ENCODE assay signal across 1 cellular context in the genomic region with DNA sequence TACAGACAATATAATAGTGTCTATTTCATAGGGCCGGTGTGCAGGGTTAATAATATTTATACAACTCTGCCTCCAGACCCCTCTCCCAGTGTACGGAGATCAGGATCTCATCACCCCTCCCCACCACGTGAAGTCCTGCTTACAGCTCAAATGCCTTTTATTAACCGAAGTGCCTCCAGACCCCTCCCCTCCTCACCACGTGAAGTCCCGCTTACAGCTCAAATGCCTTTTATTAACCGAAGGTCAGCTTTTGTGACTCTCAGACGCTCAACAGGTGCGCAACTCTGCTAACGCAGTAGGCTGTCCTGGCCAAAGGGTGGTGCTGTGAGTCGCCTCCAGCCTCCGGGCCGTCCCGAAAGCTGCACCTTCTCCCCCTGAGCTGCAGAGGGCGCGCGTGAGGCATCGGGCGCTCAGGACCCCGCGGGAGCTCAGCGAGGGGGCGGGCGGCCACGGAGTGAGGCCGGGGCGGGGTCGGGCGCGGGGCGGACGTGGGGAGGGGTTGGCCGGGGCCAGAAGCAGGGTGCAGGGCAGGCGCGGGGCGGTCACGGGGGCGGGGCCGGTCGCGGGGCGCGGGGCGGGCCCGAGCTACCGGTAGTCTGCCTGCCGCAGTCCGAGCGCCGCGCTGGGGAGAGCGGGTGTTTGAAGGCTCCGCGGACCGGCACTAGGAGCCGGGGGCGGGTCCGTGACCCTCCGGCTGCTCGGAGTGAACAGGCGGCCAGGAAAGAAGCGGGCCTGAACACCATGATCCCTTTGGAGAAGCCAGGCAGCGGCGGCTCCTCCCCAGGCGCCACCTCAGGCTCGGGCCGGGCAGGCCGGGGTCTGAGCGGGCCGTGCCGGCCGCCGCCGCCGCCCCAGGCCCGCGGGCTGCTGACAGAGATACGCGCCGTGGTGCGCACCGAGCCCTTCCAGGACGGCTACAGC.
TF ChIP-seq lines count a peak whose summit lies in the region.

A gene (plus strand): TSS at position 606 of the 921 bp plus-strand sequence. CDS start 136 bp downstream, at position 742.

TF ChIP-seq in K562, 482 proteins besides CTCF, POLR2A, EP300 and RAD21 (continued from another document and continues in another):
- TF ChIP-seq, protein P1, sequence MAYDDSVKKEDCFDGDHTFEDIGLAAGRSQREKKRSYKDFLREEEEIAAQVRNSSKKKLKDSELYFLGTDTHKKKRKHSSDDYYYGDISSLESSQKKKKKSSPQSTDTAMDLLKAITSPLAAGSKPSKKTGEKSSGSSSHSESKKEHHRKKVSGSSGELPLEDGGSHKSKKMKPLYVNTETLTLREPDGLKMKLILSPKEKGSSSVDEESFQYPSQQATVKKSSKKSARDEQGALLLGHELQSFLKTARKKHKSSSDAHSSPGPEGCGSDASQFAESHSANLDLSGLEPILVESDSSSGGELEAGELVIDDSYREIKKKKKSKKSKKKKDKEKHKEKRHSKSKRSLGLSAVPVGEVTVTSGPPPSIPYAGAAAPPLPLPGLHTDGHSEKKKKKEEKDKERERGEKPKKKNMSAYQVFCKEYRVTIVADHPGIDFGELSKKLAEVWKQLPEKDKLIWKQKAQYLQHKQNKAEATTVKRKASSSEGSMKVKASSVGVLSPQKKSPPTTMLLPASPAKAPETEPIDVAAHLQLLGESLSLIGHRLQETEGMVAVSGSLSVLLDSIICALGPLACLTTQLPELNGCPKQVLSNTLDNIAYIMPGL (CRISPR knock-in tag; IDR thresholded peaks at IDR 0.05): peak; percentile 37; the same call in 1 of the 2 replicates
- TF ChIP-seq SAFB2 (IDR thresholded peaks at IDR 0.05; ENCODE audit: borderline replicate concordance, low read depth, low read length, severe bottlenecking) (no peak), HMG20B (CRISPR knock-in tag; IDR thresholded peaks at IDR 0.05) (no peak), ZNF217 (CRISPR knock-in tag; IDR thresholded peaks at IDR 0.05) (no peak), PHF8 (IDR thresholded peaks at IDR 0.05; ENCODE audit: borderline replicate concordance, low read length) (peak; percentile 80; the same call in 1 of the 2 replicates), POLR2G (IDR thresholded peaks at IDR 0.05; ENCODE audit: low read depth, low read length) (peak; percentile 96), ZKSCAN1 (IDR thresholded peaks at IDR 0.05; ENCODE audit: low read depth, low read length) (no peak), PHTF2 (CRISPR knock-in tag; IDR thresholded peaks at IDR 0.05) (no peak), ZNF174 (CRISPR knock-in tag; IDR thresholded peaks at IDR 0.05) (no peak), MYBL2 (IDR thresholded peaks at IDR 0.05; ENCODE audit: low read depth) (no peak), MYBL2 (CRISPR knock-in tag; IDR thresholded peaks at IDR 0.05; ENCODE audit: borderline replicate concordance) (no peak), ZNF212 (CRISPR knock-in tag; IDR thresholded peaks at IDR 0.05) (no peak), JUND (IDR thresholded peaks at IDR 0.05; ENCODE audit: borderline replicate concordance, low read depth, low read length) (peak; percentile 56; the same call in 1 of the 2 replicates), JUND (tag; IDR thresholded peaks at IDR 0.05; ENCODE audit: borderline replicate concordance, low read depth, low read length) (no peak; the same call in 2 of the 3 replicates), NEUROD1 (IDR thresholded peaks at IDR 0.05; ENCODE audit: borderline replicate concordance, low read depth, low read length, partially characterized antibody) (peak; percentile 25), ZNF140 (CRISPR knock-in tag; IDR thresholded peaks at IDR 0.05) (no peak), KLF10 (CRISPR knock-in tag; IDR thresholded peaks at IDR 0.05) (no peak), ZNF24 (IDR thresholded peaks at IDR 0.05) (peak; percentile 17; the same call in 1 of the 2 replicates), TBP (optimal IDR thresholded peaks at IDR 0.05; ENCODE audit: low read depth, low read length) (peak; percentile 92), KAT7 (CRISPR knock-in tag; IDR thresholded peaks at IDR 0.05; ENCODE audit: borderline replicate concordance) (0 out of 2 replicates have a peak, but pooled peaks have one; percentile 31), TBL1XR1 (IDR thresholded peaks at IDR 0.05; ENCODE audit: low read length in 2 of 2) (peak in 1 of 2 experiments; percentile 88; a peak in 2 of 4 replicates), TAL1 (IDR thresholded peaks at IDR 0.05) (no peak), FUS (optimal IDR thresholded peaks at IDR 0.05; ENCODE audit: low read depth, low read length) (peak; percentile 25), MTA1 (IDR thresholded peaks at IDR 0.05; ENCODE audit: borderline replicate concordance) (no peak), SMAD4 (CRISPR knock-in tag; conservative IDR thresholded peaks at IDR 0.05) (no peak), NR2F6 (CRISPR knock-in tag; IDR thresholded peaks at IDR 0.05) (no peak), DACH1 (IDR thresholded peaks at IDR 0.05; ENCODE audit: partially characterized antibody) (no peak), GATAD2B (IDR thresholded peaks at IDR 0.05; ENCODE audit: borderline replicate concordance) (no peak; the same call in 1 of the 2 replicates), ZNF764 (CRISPR knock-in tag; IDR thresholded peaks at IDR 0.05; ENCODE audit: low read depth) (0 out of 2 replicates have a peak, but pooled peaks have one; percentile 22), ZBTB8A (IDR thresholded peaks at IDR 0.05; ENCODE audit: partially characterized antibody) (no peak), ZNF324 (CRISPR knock-in tag; IDR thresholded peaks at IDR 0.05) (no peak), MECOM (CRISPR knock-in tag; IDR thresholded peaks at IDR 0.05) (no peak), PHB (CRISPR knock-in tag; IDR thresholded peaks at IDR 0.05) (no peak)
- TF ChIP-seq, protein P2, sequence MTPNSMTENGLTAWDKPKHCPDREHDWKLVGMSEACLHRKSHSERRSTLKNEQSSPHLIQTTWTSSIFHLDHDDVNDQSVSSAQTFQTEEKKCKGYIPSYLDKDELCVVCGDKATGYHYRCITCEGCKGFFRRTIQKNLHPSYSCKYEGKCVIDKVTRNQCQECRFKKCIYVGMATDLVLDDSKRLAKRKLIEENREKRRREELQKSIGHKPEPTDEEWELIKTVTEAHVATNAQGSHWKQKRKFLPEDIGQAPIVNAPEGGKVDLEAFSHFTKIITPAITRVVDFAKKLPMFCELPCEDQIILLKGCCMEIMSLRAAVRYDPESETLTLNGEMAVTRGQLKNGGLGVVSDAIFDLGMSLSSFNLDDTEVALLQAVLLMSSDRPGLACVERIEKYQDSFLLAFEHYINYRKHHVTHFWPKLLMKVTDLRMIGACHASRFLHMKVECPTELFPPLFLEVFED (CRISPR knock-in tag; conservative IDR thresholded peaks at IDR 0.05): no peak
- TF ChIP-seq, protein P3, sequence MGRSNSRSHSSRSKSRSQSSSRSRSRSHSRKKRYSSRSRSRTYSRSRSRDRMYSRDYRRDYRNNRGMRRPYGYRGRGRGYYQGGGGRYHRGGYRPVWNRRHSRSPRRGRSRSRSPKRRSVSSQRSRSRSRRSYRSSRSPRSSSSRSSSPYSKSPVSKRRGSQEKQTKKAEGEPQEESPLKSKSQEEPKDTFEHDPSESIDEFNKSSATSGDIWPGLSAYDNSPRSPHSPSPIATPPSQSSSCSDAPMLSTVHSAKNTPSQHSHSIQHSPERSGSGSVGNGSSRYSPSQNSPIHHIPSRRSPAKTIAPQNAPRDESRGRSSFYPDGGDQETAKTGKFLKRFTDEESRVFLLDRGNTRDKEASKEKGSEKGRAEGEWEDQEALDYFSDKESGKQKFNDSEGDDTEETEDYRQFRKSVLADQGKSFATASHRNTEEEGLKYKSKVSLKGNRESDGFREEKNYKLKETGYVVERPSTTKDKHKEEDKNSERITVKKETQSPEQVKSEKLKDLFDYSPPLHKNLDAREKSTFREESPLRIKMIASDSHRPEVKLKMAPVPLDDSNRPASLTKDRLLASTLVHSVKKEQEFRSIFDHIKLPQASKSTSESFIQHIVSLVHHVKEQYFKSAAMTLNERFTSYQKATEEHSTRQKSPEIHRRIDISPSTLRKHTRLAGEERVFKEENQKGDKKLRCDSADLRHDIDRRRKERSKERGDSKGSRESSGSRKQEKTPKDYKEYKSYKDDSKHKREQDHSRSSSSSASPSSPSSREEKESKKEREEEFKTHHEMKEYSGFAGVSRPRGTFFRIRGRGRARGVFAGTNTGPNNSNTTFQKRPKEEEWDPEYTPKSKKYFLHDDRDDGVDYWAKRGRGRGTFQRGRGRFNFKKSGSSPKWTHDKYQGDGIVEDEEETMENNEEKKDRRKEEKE (IDR thresholded peaks at IDR 0.05; ENCODE audit: borderline replicate concordance in 1 of 2, control insufficient read depth in 1 of 2, low read depth in 2 of 2, low read length in 1 of 2): no peak
- TF ChIP-seq, protein P4, sequence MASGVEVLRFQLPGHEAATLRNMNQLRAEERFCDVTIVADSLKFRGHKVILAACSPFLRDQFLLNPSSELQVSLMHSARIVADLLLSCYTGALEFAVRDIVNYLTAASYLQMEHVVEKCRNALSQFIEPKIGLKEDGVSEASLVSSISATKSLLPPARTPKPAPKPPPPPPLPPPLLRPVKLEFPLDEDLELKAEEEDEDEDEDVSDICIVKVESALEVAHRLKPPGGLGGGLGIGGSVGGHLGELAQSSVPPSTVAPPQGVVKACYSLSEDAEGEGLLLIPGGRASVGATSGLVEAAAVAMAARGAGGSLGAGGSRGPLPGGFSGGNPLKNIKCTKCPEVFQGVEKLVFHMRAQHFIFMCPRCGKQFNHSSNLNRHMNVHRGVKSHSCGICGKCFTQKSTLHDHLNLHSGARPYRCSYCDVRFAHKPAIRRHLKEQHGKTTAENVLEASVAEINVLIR (CRISPR knock-in tag; IDR thresholded peaks at IDR 0.05): no peak
- TF ChIP-seq, protein P5, sequence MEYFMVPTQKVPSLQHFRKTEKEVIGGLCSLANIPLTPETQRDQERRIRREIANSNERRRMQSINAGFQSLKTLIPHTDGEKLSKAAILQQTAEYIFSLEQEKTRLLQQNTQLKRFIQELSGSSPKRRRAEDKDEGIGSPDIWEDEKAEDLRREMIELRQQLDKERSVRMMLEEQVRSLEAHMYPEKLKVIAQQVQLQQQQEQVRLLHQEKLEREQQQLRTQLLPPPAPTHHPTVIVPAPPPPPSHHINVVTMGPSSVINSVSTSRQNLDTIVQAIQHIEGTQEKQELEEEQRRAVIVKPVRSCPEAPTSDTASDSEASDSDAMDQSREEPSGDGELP (CRISPR knock-in tag; IDR thresholded peaks at IDR 0.05; ENCODE audit: borderline replicate concordance): peak; percentile 78; the same call in 1 of the 2 replicates
- TF ChIP-seq, protein P6, sequence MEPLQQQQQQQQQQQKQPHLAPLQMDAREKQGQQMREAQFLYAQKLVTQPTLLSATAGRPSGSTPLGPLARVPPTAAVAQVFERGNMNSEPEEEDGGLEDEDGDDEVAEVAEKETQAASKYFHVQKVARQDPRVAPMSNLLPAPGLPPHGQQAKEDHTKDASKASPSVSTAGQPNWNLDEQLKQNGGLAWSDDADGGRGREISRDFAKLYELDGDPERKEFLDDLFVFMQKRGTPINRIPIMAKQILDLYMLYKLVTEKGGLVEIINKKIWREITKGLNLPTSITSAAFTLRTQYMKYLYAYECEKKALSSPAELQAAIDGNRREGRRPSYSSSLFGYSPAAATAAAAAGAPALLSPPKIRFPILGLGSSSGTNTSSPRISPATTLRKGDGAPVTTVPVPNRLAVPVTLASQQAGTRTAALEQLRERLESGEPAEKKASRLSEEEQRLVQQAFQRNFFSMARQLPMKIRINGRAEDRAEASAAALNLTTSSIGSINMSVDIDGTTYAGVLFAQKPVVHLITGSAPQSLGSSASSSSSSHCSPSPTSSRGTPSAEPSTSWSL (CRISPR knock-in tag; IDR thresholded peaks at IDR 0.05; ENCODE audit: borderline replicate concordance): no peak
- TF ChIP-seq, protein P7, sequence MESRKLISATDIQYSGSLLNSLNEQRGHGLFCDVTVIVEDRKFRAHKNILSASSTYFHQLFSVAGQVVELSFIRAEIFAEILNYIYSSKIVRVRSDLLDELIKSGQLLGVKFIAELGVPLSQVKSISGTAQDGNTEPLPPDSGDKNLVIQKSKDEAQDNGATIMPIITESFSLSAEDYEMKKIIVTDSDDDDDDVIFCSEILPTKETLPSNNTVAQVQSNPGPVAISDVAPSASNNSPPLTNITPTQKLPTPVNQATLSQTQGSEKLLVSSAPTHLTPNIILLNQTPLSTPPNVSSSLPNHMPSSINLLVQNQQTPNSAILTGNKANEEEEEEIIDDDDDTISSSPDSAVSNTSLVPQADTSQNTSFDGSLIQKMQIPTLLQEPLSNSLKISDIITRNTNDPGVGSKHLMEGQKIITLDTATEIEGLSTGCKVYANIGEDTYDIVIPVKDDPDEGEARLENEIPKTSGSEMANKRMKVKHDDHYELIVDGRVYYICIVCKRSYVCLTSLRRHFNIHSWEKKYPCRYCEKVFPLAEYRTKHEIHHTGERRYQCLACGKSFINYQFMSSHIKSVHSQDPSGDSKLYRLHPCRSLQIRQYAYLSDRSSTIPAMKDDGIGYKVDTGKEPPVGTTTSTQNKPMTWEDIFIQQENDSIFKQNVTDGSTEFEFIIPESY (CRISPR knock-in tag; IDR thresholded peaks at IDR 0.05): peak; percentile 78; the same call in 1 of the 2 replicates
- TF ChIP-seq, protein P8, sequence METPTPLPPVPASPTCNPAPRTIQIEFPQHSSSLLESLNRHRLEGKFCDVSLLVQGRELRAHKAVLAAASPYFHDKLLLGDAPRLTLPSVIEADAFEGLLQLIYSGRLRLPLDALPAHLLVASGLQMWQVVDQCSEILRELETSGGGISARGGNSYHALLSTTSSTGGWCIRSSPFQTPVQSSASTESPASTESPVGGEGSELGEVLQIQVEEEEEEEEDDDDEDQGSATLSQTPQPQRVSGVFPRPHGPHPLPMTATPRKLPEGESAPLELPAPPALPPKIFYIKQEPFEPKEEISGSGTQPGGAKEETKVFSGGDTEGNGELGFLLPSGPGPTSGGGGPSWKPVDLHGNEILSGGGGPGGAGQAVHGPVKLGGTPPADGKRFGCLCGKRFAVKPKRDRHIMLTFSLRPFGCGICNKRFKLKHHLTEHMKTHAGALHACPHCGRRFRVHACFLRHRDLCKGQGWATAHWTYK (CRISPR knock-in tag; IDR thresholded peaks at IDR 0.05): 0 out of 2 replicates have a peak, but pooled peaks have one; percentile 45
